Comparison of ENCODE assay signal across 1 cellular context in the genomic region with DNA sequence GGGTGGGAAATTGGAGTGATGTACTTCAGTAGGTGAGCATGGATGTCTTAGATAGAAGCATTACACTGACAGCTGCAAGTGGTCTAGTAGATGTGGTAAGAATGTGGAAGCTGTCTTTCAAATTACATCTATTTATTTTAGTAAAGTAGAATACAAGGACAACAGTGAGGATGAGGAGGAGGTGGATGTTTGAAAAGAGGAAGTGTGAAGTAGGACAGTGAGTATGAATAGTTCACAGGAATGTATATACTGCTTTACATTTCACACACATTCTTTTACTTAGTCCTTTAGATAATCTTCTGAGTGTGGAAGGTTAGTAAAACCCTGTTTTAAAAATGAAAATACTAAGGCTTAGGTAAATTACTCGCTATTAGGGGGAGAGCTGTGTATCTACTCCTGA.
TF ChIP-seq lines count a peak whose summit lies in the region.

No MANE protein-coding gene starts in this region.

TF ChIP-seq in GM12878, 131 proteins besides CTCF, POLR2A, EP300 and RAD21 (continued from another document):
- TF ChIP-seq, protein P1, sequence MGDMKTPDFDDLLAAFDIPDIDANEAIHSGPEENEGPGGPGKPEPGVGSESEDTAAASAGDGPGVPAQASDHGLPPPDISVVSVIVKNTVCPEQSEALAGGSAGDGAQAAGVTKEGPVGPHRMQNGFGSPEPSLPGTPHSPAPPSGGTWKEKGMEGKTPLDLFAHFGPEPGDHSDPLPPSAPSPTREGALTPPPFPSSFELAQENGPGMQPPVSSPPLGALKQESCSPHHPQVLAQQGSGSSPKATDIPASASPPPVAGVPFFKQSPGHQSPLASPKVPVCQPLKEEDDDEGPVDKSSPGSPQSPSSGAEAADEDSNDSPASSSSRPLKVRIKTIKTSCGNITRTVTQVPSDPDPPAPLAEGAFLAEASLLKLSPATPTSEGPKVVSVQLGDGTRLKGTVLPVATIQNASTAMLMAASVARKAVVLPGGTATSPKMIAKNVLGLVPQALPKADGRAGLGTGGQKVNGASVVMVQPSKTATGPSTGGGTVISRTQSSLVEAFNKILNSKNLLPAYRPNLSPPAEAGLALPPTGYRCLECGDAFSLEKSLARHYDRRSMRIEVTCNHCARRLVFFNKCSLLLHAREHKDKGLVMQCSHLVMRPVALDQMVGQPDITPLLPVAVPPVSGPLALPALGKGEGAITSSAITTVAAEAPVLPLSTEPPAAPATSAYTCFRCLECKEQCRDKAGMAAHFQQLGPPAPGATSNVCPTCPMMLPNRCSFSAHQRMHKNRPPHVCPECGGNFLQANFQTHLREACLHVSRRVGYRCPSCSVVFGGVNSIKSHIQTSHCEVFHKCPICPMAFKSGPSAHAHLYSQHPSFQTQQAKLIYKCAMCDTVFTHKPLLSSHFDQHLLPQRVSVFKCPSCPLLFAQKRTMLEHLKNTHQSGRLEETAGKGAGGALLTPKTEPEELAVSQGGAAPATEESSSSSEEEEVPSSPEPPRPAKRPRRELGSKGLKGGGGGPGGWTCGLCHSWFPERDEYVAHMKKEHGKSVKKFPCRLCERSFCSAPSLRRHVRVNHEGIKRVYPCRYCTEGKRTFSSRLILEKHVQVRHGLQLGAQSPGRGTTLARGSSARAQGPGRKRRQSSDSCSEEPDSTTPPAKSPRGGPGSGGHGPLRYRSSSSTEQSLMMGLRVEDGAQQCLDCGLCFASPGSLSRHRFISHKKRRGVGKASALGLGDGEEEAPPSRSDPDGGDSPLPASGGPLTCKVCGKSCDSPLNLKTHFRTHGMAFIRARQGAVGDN (IDR thresholded peaks at IDR 0.05) = no peak
- TF ChIP-seq, protein P2, sequence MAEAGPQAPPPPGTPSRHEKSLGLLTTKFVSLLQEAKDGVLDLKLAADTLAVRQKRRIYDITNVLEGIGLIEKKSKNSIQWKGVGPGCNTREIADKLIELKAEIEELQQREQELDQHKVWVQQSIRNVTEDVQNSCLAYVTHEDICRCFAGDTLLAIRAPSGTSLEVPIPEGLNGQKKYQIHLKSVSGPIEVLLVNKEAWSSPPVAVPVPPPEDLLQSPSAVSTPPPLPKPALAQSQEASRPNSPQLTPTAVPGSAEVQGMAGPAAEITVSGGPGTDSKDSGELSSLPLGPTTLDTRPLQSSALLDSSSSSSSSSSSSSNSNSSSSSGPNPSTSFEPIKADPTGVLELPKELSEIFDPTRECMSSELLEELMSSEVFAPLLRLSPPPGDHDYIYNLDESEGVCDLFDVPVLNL (IDR thresholded peaks at IDR 0.05; ENCODE audit: low read depth, low read length) = no peak
- TF ChIP-seq, protein P3, sequence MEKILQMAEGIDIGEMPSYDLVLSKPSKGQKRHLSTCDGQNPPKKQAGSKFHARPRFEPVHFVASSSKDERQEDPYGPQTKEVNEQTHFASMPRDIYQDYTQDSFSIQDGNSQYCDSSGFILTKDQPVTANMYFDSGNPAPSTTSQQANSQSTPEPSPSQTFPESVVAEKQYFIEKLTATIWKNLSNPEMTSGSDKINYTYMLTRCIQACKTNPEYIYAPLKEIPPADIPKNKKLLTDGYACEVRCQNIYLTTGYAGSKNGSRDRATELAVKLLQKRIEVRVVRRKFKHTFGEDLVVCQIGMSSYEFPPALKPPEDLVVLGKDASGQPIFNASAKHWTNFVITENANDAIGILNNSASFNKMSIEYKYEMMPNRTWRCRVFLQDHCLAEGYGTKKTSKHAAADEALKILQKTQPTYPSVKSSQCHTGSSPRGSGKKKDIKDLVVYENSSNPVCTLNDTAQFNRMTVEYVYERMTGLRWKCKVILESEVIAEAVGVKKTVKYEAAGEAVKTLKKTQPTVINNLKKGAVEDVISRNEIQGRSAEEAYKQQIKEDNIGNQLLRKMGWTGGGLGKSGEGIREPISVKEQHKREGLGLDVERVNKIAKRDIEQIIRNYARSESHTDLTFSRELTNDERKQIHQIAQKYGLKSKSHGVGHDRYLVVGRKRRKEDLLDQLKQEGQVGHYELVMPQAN (conservative IDR thresholded peaks at IDR 0.05) = no peak
- TF ChIP-seq PAX5 (IDR thresholded peaks at IDR 0.05; ENCODE audit: borderline replicate concordance, low read depth, low read length) (no peak), ZNF622 (IDR thresholded peaks at IDR 0.05) (no peak), PML (IDR thresholded peaks at IDR 0.05; ENCODE audit: low read length) (no peak), TCF7 (IDR thresholded peaks at IDR 0.05; ENCODE audit: borderline replicate concordance) (no peak), ZNF24 (IDR thresholded peaks at IDR 0.05) (0 out of 2 replicates have a peak, but pooled peaks have one; percentile 41), CBX3 (IDR thresholded peaks at IDR 0.05; ENCODE audit: borderline replicate concordance, low read depth) (no peak), SPI1 (IDR thresholded peaks at IDR 0.05; ENCODE audit: borderline replicate concordance, insufficient read depth, low read depth, low read length) (peak; percentile 93), TAF1 (IDR thresholded peaks at IDR 0.05; ENCODE audit: borderline replicate concordance, low read depth, low read length) (no peak), SMAD5 (IDR thresholded peaks at IDR 0.05; ENCODE audit: low read depth) (no peak), KDM1A (IDR thresholded peaks at IDR 0.05; ENCODE audit: borderline replicate concordance) (no peak), NR2C2 (IDR thresholded peaks at IDR 0.05; ENCODE audit: borderline replicate concordance, control insufficient read depth, insufficient read length, low read depth) (no peak), RELA (IDR thresholded peaks at IDR 0.05; ENCODE audit: borderline replicate concordance, partially characterized antibody) (no peak)
- TF ChIP-seq, protein P4, sequence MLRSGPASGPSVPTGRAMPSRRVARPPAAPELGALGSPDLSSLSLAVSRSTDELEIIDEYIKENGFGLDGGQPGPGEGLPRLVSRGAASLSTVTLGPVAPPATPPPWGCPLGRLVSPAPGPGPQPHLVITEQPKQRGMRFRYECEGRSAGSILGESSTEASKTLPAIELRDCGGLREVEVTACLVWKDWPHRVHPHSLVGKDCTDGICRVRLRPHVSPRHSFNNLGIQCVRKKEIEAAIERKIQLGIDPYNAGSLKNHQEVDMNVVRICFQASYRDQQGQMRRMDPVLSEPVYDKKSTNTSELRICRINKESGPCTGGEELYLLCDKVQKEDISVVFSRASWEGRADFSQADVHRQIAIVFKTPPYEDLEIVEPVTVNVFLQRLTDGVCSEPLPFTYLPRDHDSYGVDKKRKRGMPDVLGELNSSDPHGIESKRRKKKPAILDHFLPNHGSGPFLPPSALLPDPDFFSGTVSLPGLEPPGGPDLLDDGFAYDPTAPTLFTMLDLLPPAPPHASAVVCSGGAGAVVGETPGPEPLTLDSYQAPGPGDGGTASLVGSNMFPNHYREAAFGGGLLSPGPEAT (IDR thresholded peaks at IDR 0.05; ENCODE audit: low read depth) = no peak
- TF ChIP-seq, protein P5, sequence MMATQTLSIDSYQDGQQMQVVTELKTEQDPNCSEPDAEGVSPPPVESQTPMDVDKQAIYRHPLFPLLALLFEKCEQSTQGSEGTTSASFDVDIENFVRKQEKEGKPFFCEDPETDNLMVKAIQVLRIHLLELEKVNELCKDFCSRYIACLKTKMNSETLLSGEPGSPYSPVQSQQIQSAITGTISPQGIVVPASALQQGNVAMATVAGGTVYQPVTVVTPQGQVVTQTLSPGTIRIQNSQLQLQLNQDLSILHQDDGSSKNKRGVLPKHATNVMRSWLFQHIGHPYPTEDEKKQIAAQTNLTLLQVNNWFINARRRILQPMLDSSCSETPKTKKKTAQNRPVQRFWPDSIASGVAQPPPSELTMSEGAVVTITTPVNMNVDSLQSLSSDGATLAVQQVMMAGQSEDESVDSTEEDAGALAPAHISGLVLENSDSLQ (IDR thresholded peaks at IDR 0.05) = peak; percentile 50; the same call in 1 of the 2 replicates
